In the genomic region with DNA sequence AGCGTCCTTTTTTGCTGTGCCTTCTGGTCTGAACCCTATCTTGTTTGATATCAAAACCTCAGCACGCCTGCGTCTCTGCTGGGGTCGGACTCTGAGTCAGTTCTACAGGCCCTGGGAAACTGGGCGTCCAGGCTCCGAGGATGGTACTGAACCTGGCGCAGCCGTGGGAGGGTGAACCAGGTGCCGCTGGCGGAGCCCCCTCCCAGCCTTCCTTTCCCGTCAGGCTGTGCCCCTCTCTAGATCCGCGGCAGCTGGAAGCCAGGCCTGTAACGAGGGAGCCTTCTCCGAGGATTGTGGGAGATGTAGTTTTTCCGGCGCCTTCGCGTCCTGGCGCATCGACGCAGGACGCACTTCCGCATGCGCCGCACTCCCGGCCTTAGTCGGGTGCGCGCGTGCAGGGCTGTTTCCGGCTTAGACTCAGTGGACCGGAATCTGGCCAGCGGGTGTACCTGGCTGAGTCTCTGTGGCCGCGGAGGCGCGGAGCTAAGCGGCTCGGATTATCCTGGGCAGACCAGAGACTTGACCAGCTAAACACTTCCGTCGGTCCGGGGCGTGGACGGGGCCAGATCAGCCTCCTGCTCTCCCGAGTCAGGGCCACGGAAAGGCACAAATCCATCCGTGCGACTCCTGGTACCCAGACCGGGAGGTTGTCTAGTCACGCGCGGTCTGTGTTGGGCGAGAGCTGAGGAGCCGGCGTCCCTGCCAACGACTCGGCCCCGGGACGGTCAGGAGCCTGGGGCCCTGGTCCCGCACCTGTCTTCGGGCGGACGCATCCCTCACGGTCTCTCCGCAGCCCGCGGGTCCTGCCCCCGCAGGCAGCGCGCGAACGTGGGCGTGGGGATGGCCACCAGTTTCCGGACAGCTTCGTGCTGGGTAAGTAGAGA, we compare ENCODE assay signal across 8 cellular contexts. TPM values are rescaled to one million over a fixed set of nuclear protein-coding genes. Genes with fewer than 3 reads are reported as not detected.
DNase-seq lines count a peak whose midpoint lies in the region; ATAC-seq and TF ChIP-seq lines count a peak whose summit lies in the region.

A gene with protein sequence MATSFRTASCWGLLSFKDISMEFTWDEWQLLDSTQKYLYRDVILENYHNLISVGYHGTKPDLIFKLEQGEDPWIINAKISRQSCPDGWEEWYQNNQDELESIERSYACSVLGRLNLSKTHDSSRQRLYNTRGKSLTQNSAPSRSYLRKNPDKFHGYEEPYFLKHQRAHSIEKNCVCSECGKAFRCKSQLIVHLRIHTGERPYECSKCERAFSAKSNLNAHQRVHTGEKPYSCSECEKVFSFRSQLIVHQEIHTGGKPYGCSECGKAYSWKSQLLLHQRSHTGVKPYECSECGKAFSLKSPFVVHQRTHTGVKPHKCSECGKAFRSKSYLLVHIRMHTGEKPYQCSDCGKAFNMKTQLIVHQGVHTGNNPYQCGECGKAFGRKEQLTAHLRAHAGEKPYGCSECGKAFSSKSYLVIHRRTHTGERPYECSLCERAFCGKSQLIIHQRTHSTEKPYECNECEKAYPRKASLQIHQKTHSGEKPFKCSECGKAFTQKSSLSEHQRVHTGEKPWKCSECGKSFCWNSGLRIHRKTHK (plus strand): TSS at position 367 of the 884 bp plus-strand sequence. CDS start 474 bp downstream, at position 841.

- H3K27me3 Mint-ChIP-seq in GM23338 (ENCODE audit: insufficient read depth, low read depth, poor library complexity) = peaks cover 16% of the 10 kb centered on the region
- peaks cover 0 to 10% (median 4%) of the 10 kb centered on the region in 5 donors for H3K27me3 Mint-ChIP-seq in naive thymus-derived CD4-positive, alpha-beta T cell
- H3K27me3 Mint-ChIP-seq in stimulated activated naive B cell treated with anti-CD40 and anti-IgM and Interleukin-4, amounts not matched to agents 10 μg/mL and 1 μg/mL and 100 μg/mL, for 72 hours = peaks cover 3 to 7% of the 10 kb centered on the region in 2 donors

- H3K9me2 ChIP-seq in DOHH2 (replicated peaks; ENCODE audit: control insufficient read depth, low read length) (no peaks in the 10 kb centered on the region), GM23338 (ENCODE audit: insufficient read depth) (0 out of 2 replicates have a peak, but pooled peaks cover 3% of the 10 kb centered on the region)

- peaks cover 13% of the 10 kb centered on the region for H3K4me1 Mint-ChIP-seq in GM23338
- H3K4me1 Mint-ChIP-seq in naive thymus-derived CD4-positive, alpha-beta T cell = peaks cover 23 to 42% (median 39%) of the 10 kb centered on the region in 7 donors
- H3K4me1 Mint-ChIP-seq in stimulated activated naive B cell treated with anti-CD40 and anti-IgM and Interleukin-4, amounts not matched to agents 10 μg/mL and 1 μg/mL and 100 μg/mL, for 72 hours = peaks cover 14 to 23% of the 10 kb centered on the region in 2 donors

- H3K4me3 Mint-ChIP-seq in GM23338 = peak within 1 kb of the TSS; percentile 94
- H3K4me3 Mint-ChIP-seq in naive thymus-derived CD4-positive, alpha-beta T cell = peak within 1 kb of the TSS; percentile 84 to 98 (median 94)
- peak within 1 kb of the TSS; percentile 84 to 90 for H3K4me3 Mint-ChIP-seq in stimulated activated naive B cell treated with anti-CD40 and anti-IgM and Interleukin-4, amounts not matched to agents 10 μg/mL and 1 μg/mL and 100 μg/mL, for 72 hours

- H4K20me1 ChIP-seq in DOHH2 (ENCODE audit: control insufficient read depth, insufficient read depth, low read depth, low read length) (no peaks in the 10 kb centered on the region), GM23338 (replicated peaks; ENCODE audit: insufficient read depth) (no peaks in the 10 kb centered on the region), fibroblast of lung (ENCODE audit: control insufficient read depth, extremely low read depth, insufficient read depth, low read length) (no peaks in the 10 kb centered on the region)

- peaks cover 35% of the 10 kb centered on the region for H3K9me3 ChIP-seq in DOHH2 (ENCODE audit: control insufficient read depth, insufficient read depth, low read length)
- H3K9me3 ChIP-seq in fibroblast of lung (ENCODE audit: control insufficient read depth, insufficient read depth, low read depth, low read length) = no peaks in the 10 kb centered on the region
- peaks cover 0 to 13% (median 0%) of the 10 kb centered on the region in 3 experiments for H3K9me3 ChIP-seq in naive thymus-derived CD4-positive, alpha-beta T cell (ENCODE audit: control insufficient read depth in 2 of 3, low read length in 3 of 3)

- peak; percentile 99 for DNase-seq in GM23338 (ENCODE audit: low spot score)
- DNase-seq in LHCN-M2 (ENCODE audit: low read depth) = peak; percentile 89
- peak; percentile 91 for DNase-seq in RPMI8226
- peak; percentile 66 to 79 for DNase-seq in activated T-helper 1 cell treated with anti-CD3 and anti-CD28 coated beads, Interleukin-2, amount 50 U/mL, for 16 hours (ENCODE audit: low read depth in 1 of 2, low spot score in 1 of 2)
- DNase-seq in fibroblast of lung (ENCODE audit: low read depth in 2 of 2) = peak; percentile 91 to 93
- DNase-seq in naive thymus-derived CD4-positive, alpha-beta T cell = peak; percentile 66 to 90 (median 86)
- peak; percentile 84 for DNase-seq in stimulated activated naive B cell treated with anti-CD40 and anti-IgM and Interleukin-4, amounts not matched to agents 10 μg/mL and 1 μg/mL and 100 μg/mL, for 72 hours

- peak within 1 kb of the TSS; percentile 98 for H3K4me3 ChIP-seq in DOHH2 (ENCODE audit: low read length)
- H3K4me3 ChIP-seq in GM23338 = peak within 1 kb of the TSS; percentile 94
- H3K4me3 ChIP-seq in fibroblast of lung (replicated peaks in 1 of 4; ENCODE audit: control extremely low read depth in 1 of 4, insufficient read depth in 1 of 4, low read depth in 3 of 4, low read length in 4 of 4) = peak within 1 kb of the TSS; percentile 80 to 98 (median 96)
- peak within 1 kb of the TSS; percentile 96 for H3K4me3 ChIP-seq in naive thymus-derived CD4-positive, alpha-beta T cell (ENCODE audit: low read length)

- H3K36me3 Mint-ChIP-seq in GM23338 (ENCODE audit: low read depth) = peaks cover 51% of the 10 kb centered on the region
- peaks cover 22 to 51% (median 38%) of the 10 kb centered on the region in 5 donors for H3K36me3 Mint-ChIP-seq in naive thymus-derived CD4-positive, alpha-beta T cell
- peaks cover 37 to 43% of the 10 kb centered on the region in 2 donors for H3K36me3 Mint-ChIP-seq in stimulated activated naive B cell treated with anti-CD40 and anti-IgM and Interleukin-4, amounts not matched to agents 10 μg/mL and 1 μg/mL and 100 μg/mL, for 72 hours

- H2AFZ ChIP-seq in GM23338 (peak within 1 kb of the TSS; percentile 100), fibroblast of lung (ENCODE audit: low read length) (peak within 1 kb of the TSS; percentile 99)

- peak; percentile 99 for ATAC-seq in GM23338
- ATAC-seq in naive thymus-derived CD4-positive, alpha-beta T cell = peak; percentile 99
- ATAC-seq in stimulated activated naive B cell treated with anti-CD40 and anti-IgM and Interleukin-4, amounts not matched to agents 10 μg/mL and 1 μg/mL and 100 μg/mL, for 72 hours (replicated peaks) = peak; percentile 96 to 98

- peaks cover 15% of the 10 kb centered on the region for H3K4me1 ChIP-seq in DOHH2 (ENCODE audit: control insufficient read depth, low read length)
- H3K4me1 ChIP-seq in GM23338 (ENCODE audit: insufficient read depth) = 0 out of 2 replicates have a peak, but pooled peaks cover 8% of the 10 kb centered on the region
- H3K4me1 ChIP-seq in fibroblast of lung (ENCODE audit: control insufficient read depth, extremely low read depth, insufficient read depth, low read length) = peaks cover 3% of the 10 kb centered on the region
- peaks cover 11 to 12% of the 10 kb centered on the region in 2 donors for H3K4me1 ChIP-seq in naive thymus-derived CD4-positive, alpha-beta T cell (ENCODE audit: control insufficient read depth in 2 of 2, insufficient read depth in 2 of 2, low read length in 2 of 2)

- no peak for TF ChIP-seq CTCF in DOHH2 (IDR thresholded peaks at IDR 0.05; ENCODE audit: low read depth, low read length, poor library complexity, severe bottlenecking)
- no peak for TF ChIP-seq CTCF in GM23338 (conservative IDR thresholded peaks at IDR 0.05; ENCODE audit: low read depth in 2 of 2)
- no peak for TF ChIP-seq CTCF in fibroblast of lung (conservative IDR thresholded peaks at IDR 0.05 in 1 of 2, IDR thresholded peaks at IDR 0.05 in 1 of 2; ENCODE audit: low read depth in 1 of 2, low read length in 2 of 2)

- H3K9ac ChIP-seq in fibroblast of lung (ENCODE audit: insufficient read depth, low read length) = peak within 1 kb of the TSS; percentile 88

- peak within 1 kb of the TSS; percentile 66 for H3K4me2 ChIP-seq in DOHH2 (ENCODE audit: low read length)
- peak within 1 kb of the TSS; percentile 92 for H3K4me2 ChIP-seq in GM23338
- peak within 1 kb of the TSS; percentile 69 for H3K4me2 ChIP-seq in fibroblast of lung (ENCODE audit: extremely low read depth, insufficient read depth, low read length)

- CTCF ChIA-PET in naive thymus-derived CD4-positive, alpha-beta T cell (lab: Charles Lee) = interaction anchor here (0.6 to 1.4 kb wide), 2 partner anchors 59 to 372 kb away, joined by 3 to 4 read pairs; no protein-coding TSS in a partner anchor

- POLR2A ChIA-PET in naive thymus-derived CD4-positive, alpha-beta T cell (lab: Charles Lee) = interaction anchor here (0.9 to 3.8 kb wide), 15 partner anchors 10 to 206 kb away, joined by 3 to 21 read pairs (median 7); a partner anchor contains a TSS

- H3K27ac ChIP-seq in DOHH2 (ENCODE audit: low read depth, low read length) (peak within 1 kb of the TSS; percentile 36), GM23338 (ENCODE audit: low read depth) (peak within 1 kb of the TSS; percentile 60; the same call in 1 of the 2 replicates), fibroblast of lung (ENCODE audit: insufficient read depth, low read length) (peak within 1 kb of the TSS; percentile 90)
- H3K27ac ChIP-seq in naive thymus-derived CD4-positive, alpha-beta T cell (ENCODE audit: low read depth, low read length) = peak within 1 kb of the TSS; percentile 87

- peak within 1 kb of the TSS; percentile 96 for H3K27ac Mint-ChIP-seq in GM23338
- H3K27ac Mint-ChIP-seq in naive thymus-derived CD4-positive, alpha-beta T cell = peak within 1 kb of the TSS; percentile 90 to 98 (median 97)
- peak within 1 kb of the TSS; percentile 98 for H3K27ac Mint-ChIP-seq in stimulated activated naive B cell treated with anti-CD40 and anti-IgM and Interleukin-4, amounts not matched to agents 10 μg/mL and 1 μg/mL and 100 μg/mL, for 72 hours

- peaks cover 73% of the 10 kb centered on the region for H3K9me3 Mint-ChIP-seq in GM23338
- H3K9me3 Mint-ChIP-seq in naive thymus-derived CD4-positive, alpha-beta T cell = peaks cover 0 to 62% (median 30%) of the 10 kb centered on the region in 11 donors
- H3K9me3 Mint-ChIP-seq in stimulated activated naive B cell treated with anti-CD40 and anti-IgM and Interleukin-4, amounts not matched to agents 10 μg/mL and 1 μg/mL and 100 μg/mL, for 72 hours = peaks cover 12% of the 10 kb centered on the region in 2 donors

- H3K27me3 ChIP-seq in DOHH2 (ENCODE audit: control insufficient read depth, low read length) = no peaks in the 10 kb centered on the region
- H3K27me3 ChIP-seq in GM23338 (ENCODE audit: insufficient read depth) = no peaks in the 10 kb centered on the region
- H3K27me3 ChIP-seq in fibroblast of lung (ENCODE audit: control insufficient read depth, insufficient read depth, low read length) = no peaks in the 10 kb centered on the region
- no peaks in the 10 kb centered on the region for H3K27me3 ChIP-seq in naive thymus-derived CD4-positive, alpha-beta T cell (ENCODE audit: control insufficient read depth in 2 of 2, insufficient read depth in 2 of 2, low read length in 2 of 2)

- H3K36me3 ChIP-seq in DOHH2 (ENCODE audit: control insufficient read depth, low read length) = peaks cover 22% of the 10 kb centered on the region
- H3K36me3 ChIP-seq in GM23338 (ENCODE audit: insufficient read depth) = no peaks in the 10 kb centered on the region
- no peaks in the 10 kb centered on the region for H3K36me3 ChIP-seq in fibroblast of lung (ENCODE audit: control insufficient read depth, insufficient read depth, low read length)
- peaks cover 0 to 28% (median 0%) of the 10 kb centered on the region in 3 experiments for H3K36me3 ChIP-seq in naive thymus-derived CD4-positive, alpha-beta T cell (ENCODE audit: control insufficient read depth in 2 of 3, insufficient read depth in 3 of 3, low read length in 3 of 3)

- H3F3A ChIP-seq in DOHH2 (ENCODE audit: control insufficient read depth, insufficient read depth) (no peaks in the 10 kb centered on the region), GM23338 (replicated peaks; ENCODE audit: low read depth) (no peaks in the 10 kb centered on the region)

- H3K79me2 ChIP-seq in DOHH2 (ENCODE audit: control insufficient read depth, low read length) (peaks cover 40% of the 10 kb centered on the region), GM23338 (replicated peaks; ENCODE audit: insufficient read depth) (peaks cover 48% of the 10 kb centered on the region), fibroblast of lung (ENCODE audit: control insufficient read depth, insufficient read depth, low read length) (peaks cover 27% of the 10 kb centered on the region)

- intact Hi-C loops in naive thymus-derived CD4-positive, alpha-beta T cell (cut with micrococcal nuclease) = loop anchor here (1.0 to 2.0 kb wide), 10 partner anchors 30 to 299 kb away; a partner anchor contains a TSS

RNA-seq across cellular contexts. Expression of the gene that starts here (rescaled TPM):
- 12.4 and 18.9 TPM in 2 replicates for total RNA-seq in GM23338 (2014; rRNA removed; shearing (Covaris generic))
- polyA plus RNA-seq in GM23338 (2016; fragmentation: Nextera tagmentation; extraction: Ambion mirVana) (2.5 and 4.8 TPM in 2 replicates), fibroblast of lung (3.7 and 4.9 TPM in 2 replicates)
- total RNA-seq in LHCN-M2 (2014; rRNA removed) (16.2 and 16.3 TPM in 2 replicates), fibroblast of lung (9.4 and 12.8 TPM in 2 replicates)
- polyA plus RNA-seq in LHCN-M2 (2012) = 2.9 TPM
- polyA plus RNA-seq in fibroblast of lung (2012) = 4.3 and 4.9 TPM in 2 replicates
- polyA minus RNA-seq in fibroblast of lung (ENCODE audit: low replicate concordance) = 1.3 and 3.7 TPM in 2 replicates
- total RNA-seq in naive thymus-derived CD4-positive, alpha-beta T cell = 10 to 100 TPM; 16.0 to 38.8 (median 33.6) TPM
- 10 to 100 TPM; 12.6 to 27.8 TPM for polyA plus RNA-seq in naive thymus-derived CD4-positive, alpha-beta T cell

Comparison
In these comparisons a context has a peak if more than half of its experiments do, and no peak if none do; other contexts are left out.
1. Peak in every context shown above with its lines: DNase-seq, ATAC-seq, H3K4me3 ChIP-seq and H3K27ac ChIP-seq.
2. H3K27ac ChIP-seq: peak in every context shown above with its lines; median percentile 90 in fibroblast of lung; 87 in naive thymus-derived CD4-positive, alpha-beta T cell; 60 in GM23338; 36 in DOHH2.